Comparison of ENCODE assay signal across 8 cellular contexts in the genomic region with DNA sequence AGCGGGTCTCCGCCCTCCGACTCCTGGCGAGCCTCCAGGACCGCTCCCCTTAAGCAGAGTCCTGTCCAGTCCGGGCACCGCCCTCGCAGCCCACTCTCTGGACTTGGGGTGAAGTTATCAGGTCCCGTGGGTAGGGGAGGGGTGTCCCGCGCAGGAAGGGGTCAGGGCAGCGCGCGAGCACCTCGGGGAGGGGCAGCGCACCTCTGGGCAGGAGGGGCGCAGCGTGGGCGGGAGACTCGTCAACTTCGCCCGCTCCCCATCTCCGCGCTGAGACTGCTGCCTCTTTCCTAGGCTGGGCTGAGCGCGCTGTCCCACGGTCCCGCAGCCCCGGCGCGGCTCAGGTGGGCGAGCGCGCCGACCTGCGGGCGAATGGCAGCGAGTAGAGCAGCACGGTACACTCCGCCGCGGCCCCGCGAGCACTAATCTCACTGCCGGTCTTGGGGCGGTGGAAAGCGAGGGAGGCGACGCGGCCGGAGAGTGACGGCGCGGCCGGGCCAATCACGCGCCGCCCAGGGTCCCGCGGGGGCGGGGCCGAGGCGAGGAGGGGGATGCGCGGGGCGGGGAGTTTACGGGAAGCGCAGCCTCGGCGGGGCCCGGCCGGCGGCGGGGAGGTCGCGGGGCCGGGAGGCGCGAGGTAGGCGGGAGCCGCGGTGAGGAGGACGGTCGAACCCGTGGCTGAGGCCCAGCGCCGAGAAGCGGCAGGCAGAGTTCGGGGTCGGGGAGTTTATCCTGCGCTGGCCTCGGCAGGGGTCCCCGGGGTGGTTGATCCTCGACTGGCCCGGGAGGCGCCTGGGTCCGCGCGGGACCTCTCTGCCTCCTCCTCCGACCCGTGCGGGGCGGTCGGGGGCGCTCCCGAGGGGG. TPM values are rescaled to one million over a fixed set of nuclear protein-coding genes. Genes with fewer than 3 reads are reported as not detected.
DNase-seq lines count a peak whose midpoint lies in the region; ATAC-seq and TF ChIP-seq lines count a peak whose summit lies in the region.

A gene (minus strand): TSS at position 421 of the 861 bp plus-strand sequence. CDS start 696 bp downstream, outside the sequence.

- CTCF ChIA-PET in activated naive CD4-positive, alpha-beta T cell treated with anti-CD3 and anti-CD28 coated beads for 36 hours (lab: Charles Lee): interaction anchor here (1.1 to 2.1 kb wide), 5 partner anchors 16 to 220 kb away, joined by 4 to 10 read pairs (median 7); no protein-coding TSS in a partner anchor

- H3K9me3 Mint-ChIP-seq in activated naive CD4-positive, alpha-beta T cell treated with anti-CD3 and anti-CD28 coated beads for 36 hours: no peaks in the 10 kb centered on the region

- H3K36me3 Mint-ChIP-seq in activated naive CD4-positive, alpha-beta T cell treated with anti-CD3 and anti-CD28 coated beads for 36 hours (ENCODE audit: low read depth): peaks cover 11% of the 10 kb centered on the region

- H3K27me3 Mint-ChIP-seq in activated naive CD4-positive, alpha-beta T cell treated with anti-CD3 and anti-CD28 coated beads for 36 hours (ENCODE audit: low read depth): no peaks in the 10 kb centered on the region

- peaks cover 36% of the 10 kb centered on the region for H3K4me1 Mint-ChIP-seq in activated naive CD4-positive, alpha-beta T cell treated with anti-CD3 and anti-CD28 coated beads for 36 hours (ENCODE audit: low read depth)

- H3K4me3 Mint-ChIP-seq in activated naive CD4-positive, alpha-beta T cell treated with anti-CD3 and anti-CD28 coated beads for 36 hours: peak within 1 kb of the TSS; percentile 84

- ATAC-seq in GM21737 (IDR thresholded peaks at IDR 0.05; ENCODE audit: unreplicated experiment): peak; percentile 76
- peak; percentile 90 for ATAC-seq in omental fat pad (ENCODE audit: low FRiP score)

- intact Hi-C loops in activated naive CD4-positive, alpha-beta T cell treated with anti-CD3 and anti-CD28 coated beads for 36 hours (cut with micrococcal nuclease): loop anchor here (1.0 to 10.0 kb wide), 17 partner anchors 13 to 1986 kb away; a partner anchor contains a TSS

- DNase-seq in ELR (ENCODE audit: low read depth) (peak; percentile 77), KG1 (lab: John Stamatoyannopoulos, UW) (peak; percentile 70), SK-N-DZ (ENCODE audit: low spot score) (peak; percentile 89), germinal center (ENCODE audit: low spot score) (peak; percentile 98), omental fat pad (ENCODE audit: low spot score) (peak; percentile 70)
- peak; percentile 88 for DNase-seq in activated naive CD4-positive, alpha-beta T cell treated with anti-CD3 and anti-CD28 coated beads for 36 hours

- TF ChIP-seq CTCF in omental fat pad (IDR thresholded peaks at IDR 0.05): no peak

- H3K27ac ChIP-seq in temporal lobe (ENCODE audit: low read depth, low read length): peak within 1 kb of the TSS; percentile 50

- peak within 1 kb of the TSS; percentile 96 for H3K27ac Mint-ChIP-seq in activated naive CD4-positive, alpha-beta T cell treated with anti-CD3 and anti-CD28 coated beads for 36 hours

RNA-seq across cellular contexts. Expression of the gene that starts here (rescaled TPM):
- polyA plus RNA-seq in SK-N-DZ (2014; cell fraction: cytosol; rRNA removed): 23.8 and 24.9 TPM in 2 replicates
- polyA plus RNA-seq in SK-N-DZ (2014; cell fraction: nucleus; rRNA removed): 12.8 and 12.9 TPM in 2 replicates
- total RNA-seq in activated naive CD4-positive, alpha-beta T cell treated with anti-CD3 and anti-CD28 coated beads for 36 hours: 10 to 100 TPM; 14.8 to 15.1 TPM
- 100 to 1,000 TPM; 210 to 247 (median 229) TPM for total RNA-seq in omental fat pad
- total RNA-seq in temporal lobe: 18.2 TPM

Comparison
In these comparisons a context has a peak if more than half of its experiments do, and no peak if none do; other contexts are left out.
1. Peak in every context shown above with its lines: DNase-seq, ATAC-seq and H3K27ac ChIP-seq.
2. RNA of the gene that starts here (total RNA-seq): 210 to 247 TPM in omental fat pad; 18.2 TPM in temporal lobe (single experiment) and 14.8 to 15.1 TPM in activated naive CD4-positive, alpha-beta T cell treated with anti-CD3 and anti-CD28 coated beads for 36 hours; every median in the first group is over 10 times any median in the second.